Comparison of ENCODE assay signal across 24 cellular contexts in genomic region chr7:34946486-34946885, GRCh38.
"Had no signal": no experiment of that assay in that cellular context is flagged by ENCODE, and none has a peak within 500 bp of the region (broad histone marks: within the 10 kb centered on the region; RNA-seq: fewer than 3 reads in every experiment).

No MANE protein-coding gene starts in this region.

- H3K27me3 ChIP-seq: brain microvascular endothelial cell, MG63, SJCRH30 had no signal

- H3K36me3 ChIP-seq: brain microvascular endothelial cell, MG63 had no signal

- H3K4me1 ChIP-seq: SJCRH30 had no signal

- H3K4me3 ChIP-seq: MG63, SJCRH30 had no signal

- H3K9me3 ChIP-seq: MG63, SJCRH30 had no signal

- ATAC-seq: activated CD4-positive, CD25-positive, alpha-beta regulatory T cell treated with anti-CD3 and anti-CD28 coated beads, Interleukin-2, amount 50 U/mL, for 24 hours; activated CD8-positive, alpha-beta T cell treated with anti-CD3 and anti-CD28 coated beads for 36 hours; activated T-cell treated with anti-CD3 and anti-CD28 coated beads, Interleukin-2, amount 50 U/mL, for 72 hours; Right ventricle myocardium inferior had no signal

- H3K27ac ChIP-seq: brain microvascular endothelial cell, SJCRH30 had no signal

- DNase-seq: activated CD4-positive, alpha-beta T cell treated with anti-CD3 and anti-CD28 coated beads for 4 hours; activated CD8-positive, alpha-beta memory T cell treated with anti-CD3 and anti-CD28 coated beads, Interleukin-2, amount 50 U/mL, for 4 hours; activated CD8-positive, alpha-beta T cell treated with anti-CD3 and anti-CD28 coated beads for 36 hours; activated gamma-delta T cell treated with Interleukin-2 at 50 U/mL for 16 hours; activated naive CD4-positive, alpha-beta T cell treated with anti-CD3 and anti-CD28 coated beads, Interleukin-2, amount 10 ng/mL, durations not matched to agents 7 days and 5 days; activated naive CD8-positive, alpha-beta T cell treated with anti-CD3 and anti-CD28 coated beads for 36 hours; activated T-cell treated with anti-CD3 and anti-CD28 coated beads, Interleukin-2, amount 50 U/mL, for 72 hours; brain microvascular endothelial cell; caudate nucleus; MG63; MV-4-11; NCI-H1105 treated with DMSO at 0.1 percent for 48 hours; NCI-H1436 treated with DMSO at 0.1 percent for 48 hours; NCI-H187; NCI-H2081; NCI-H2171; NCI-H2227 treated with DMSO at 0.1 percent for 48 hours; NCI-H524 treated with DMSO at 0.1 percent for 48 hours; NCI-H748 treated with DMSO at 0.1 percent for 48 hours; OCI-M1; RPMI8226; SJCRH30 had no signal
